1 cellular context compared by ENCODE assay signal in genomic region chr2:45912109-45912508, GRCh38.
TF ChIP-seq lines count a peak whose summit lies in the region.

No MANE protein-coding gene starts in this region.

TF ChIP-seq in HepG2, 621 proteins besides CTCF, POLR2A, EP300 and RAD21 (continued from another document and continues in another):
- TF ChIP-seq ZNF318 (CRISPR knock-in tag; IDR thresholded peaks at IDR 0.05) (no peak), ZNF552 (CRISPR knock-in tag; IDR thresholded peaks at IDR 0.05; ENCODE audit: borderline replicate concordance) (no peak), ELF3 (CRISPR knock-in tag; IDR thresholded peaks at IDR 0.05) (no peak), PITX1 (CRISPR knock-in tag; IDR thresholded peaks at IDR 0.05) (peak; percentile 71; the same call in 1 of the 2 replicates), ZGPAT (CRISPR knock-in tag; IDR thresholded peaks at IDR 0.05) (no peak), E2F5 (CRISPR knock-in tag; conservative IDR thresholded peaks at IDR 0.05) (no peak), IKZF1 (IDR thresholded peaks at IDR 0.05) (no peak), XBP1 (CRISPR knock-in tag; IDR thresholded peaks at IDR 0.05) (no peak), ZNF276 (CRISPR knock-in tag; IDR thresholded peaks at IDR 0.05; ENCODE audit: low read depth) (no peak), ZNF577 (CRISPR knock-in tag; IDR thresholded peaks at IDR 0.05; ENCODE audit: borderline replicate concordance, low read depth) (no peak), ZBTB46 (CRISPR knock-in tag; IDR thresholded peaks at IDR 0.05; ENCODE audit: borderline replicate concordance) (no peak), NFYC (CRISPR knock-in tag; IDR thresholded peaks at IDR 0.05) (no peak), ZC3H4 (CRISPR knock-in tag; IDR thresholded peaks at IDR 0.05; ENCODE audit: borderline replicate concordance) (no peak), AHDC1 (CRISPR knock-in tag; IDR thresholded peaks at IDR 0.05; ENCODE audit: borderline replicate concordance) (no peak), NFE2L2 (IDR thresholded peaks at IDR 0.05; ENCODE audit: low read length) (no peak), ZBTB40 (IDR thresholded peaks at IDR 0.05) (no peak), ZBTB40 (CRISPR knock-in tag; IDR thresholded peaks at IDR 0.05) (no peak), MEIS2 (CRISPR knock-in tag; IDR thresholded peaks at IDR 0.05) (no peak), SOX5 (CRISPR knock-in tag; IDR thresholded peaks at IDR 0.05; ENCODE audit: borderline replicate concordance) (peak; percentile 82)
